ENCODE assay signal across 1 cellular context in the genomic region with DNA sequence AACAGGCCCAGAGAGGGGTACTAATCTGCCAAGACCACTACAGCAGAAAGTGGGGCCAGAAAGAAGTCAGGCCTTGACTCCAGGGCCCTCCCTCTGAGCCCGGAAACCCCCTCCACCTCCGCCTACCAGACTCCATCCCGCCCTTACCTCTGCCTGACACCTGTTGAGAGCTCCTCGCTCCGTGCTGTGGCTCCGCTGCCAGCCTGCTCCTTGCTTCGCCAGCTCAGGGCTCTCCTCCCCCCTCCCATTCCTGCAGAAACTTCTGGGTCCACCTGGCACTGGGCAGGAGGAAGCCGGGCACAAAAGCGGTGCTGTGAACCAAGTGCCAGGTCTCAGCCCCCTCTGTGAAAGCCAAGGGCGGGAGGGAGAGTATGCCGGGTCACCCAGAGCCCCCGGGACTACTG.
TF ChIP-seq lines count a peak whose summit lies in the region.

No MANE protein-coding gene starts in this region.

TF ChIP-seq in SK-N-SH treated with all-trans-retinoic acid at 6 μM for 48 hours, 23 proteins besides CTCF, POLR2A, EP300 and RAD21 (continued from another document):
- TF ChIP-seq, protein P1, sequence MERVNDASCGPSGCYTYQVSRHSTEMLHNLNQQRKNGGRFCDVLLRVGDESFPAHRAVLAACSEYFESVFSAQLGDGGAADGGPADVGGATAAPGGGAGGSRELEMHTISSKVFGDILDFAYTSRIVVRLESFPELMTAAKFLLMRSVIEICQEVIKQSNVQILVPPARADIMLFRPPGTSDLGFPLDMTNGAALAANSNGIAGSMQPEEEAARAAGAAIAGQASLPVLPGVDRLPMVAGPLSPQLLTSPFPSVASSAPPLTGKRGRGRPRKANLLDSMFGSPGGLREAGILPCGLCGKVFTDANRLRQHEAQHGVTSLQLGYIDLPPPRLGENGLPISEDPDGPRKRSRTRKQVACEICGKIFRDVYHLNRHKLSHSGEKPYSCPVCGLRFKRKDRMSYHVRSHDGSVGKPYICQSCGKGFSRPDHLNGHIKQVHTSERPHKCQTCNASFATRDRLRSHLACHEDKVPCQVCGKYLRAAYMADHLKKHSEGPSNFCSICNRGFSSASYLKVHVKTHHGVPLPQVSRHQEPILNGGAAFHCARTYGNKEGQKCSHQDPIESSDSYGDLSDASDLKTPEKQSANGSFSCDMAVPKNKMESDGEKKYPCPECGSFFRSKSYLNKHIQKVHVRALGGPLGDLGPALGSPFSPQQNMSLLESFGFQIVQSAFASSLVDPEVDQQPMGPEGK (CRISPR knock-in tag; IDR thresholded peaks at IDR 0.05; ENCODE audit: borderline replicate concordance) = no peak
- TF ChIP-seq OSR1 (CRISPR knock-in tag; IDR thresholded peaks at IDR 0.05) (no peak), POU6F1 (CRISPR knock-in tag; IDR thresholded peaks at IDR 0.05; ENCODE audit: borderline replicate concordance, low read depth) (no peak), ISL1 (CRISPR knock-in tag; IDR thresholded peaks at IDR 0.05) (no peak), SNAI2 (CRISPR knock-in tag; IDR thresholded peaks at IDR 0.05) (no peak), ZNF70 (CRISPR knock-in tag; IDR thresholded peaks at IDR 0.05) (no peak)
TF ChIP-seq in SK-N-SH treated with all-trans-retinoic acid at 6 μM for 48 hours: peak in this region for 0.
